ENCODE assay signal across 9 cellular contexts in genomic region chrX:107659768-107660167, GRCh38. TPM values are rescaled to one million over a fixed set of nuclear protein-coding genes. Genes with fewer than 3 reads are reported as not detected.
A peak's percentile ranks its signal among the peaks of the same experiment; 100 is the strongest.
DNase-seq lines count a peak whose midpoint lies in the region; ATAC-seq and TF ChIP-seq lines count a peak whose summit lies in the region.
"Had no signal": no experiment of that assay in that cellular context is flagged by ENCODE, and none has a peak within 500 bp of the region (broad histone marks: within the 10 kb centered on the region; RNA-seq: fewer than 3 reads in every experiment).

No MANE protein-coding gene starts in this region.

- H3K27me3 Mint-ChIP-seq in activated CD4-positive, alpha-beta T cell treated with anti-CD3 and anti-CD28 coated beads, Interleukin-2, amount 10 ng/mL, durations not matched to agents 24 days and 14 days: no peaks in the 10 kb centered on the region

- peaks cover 7% of the 10 kb centered on the region for H3K36me3 Mint-ChIP-seq in activated CD4-positive, alpha-beta T cell treated with anti-CD3 and anti-CD28 coated beads, Interleukin-2, amount 10 ng/mL, durations not matched to agents 24 days and 14 days (ENCODE audit: low read depth)

- H3K9ac ChIP-seq in MM.1S (ENCODE audit: low read length): no peak overlapping the region

- peak; percentile 70 for DNase-seq in activated CD4-positive, alpha-beta T cell treated with anti-CD3 and anti-CD28 coated beads, Interleukin-2, amount 10 ng/mL, durations not matched to agents 24 days and 14 days
- no peak for DNase-seq in activated CD4-positive, alpha-beta T cell treated with anti-CD3 and anti-CD28 coated beads, Interleukin-2, amount 50 U/mL, for 1 hour
- DNase-seq in MM.1S: peak; percentile 48
- no peak for DNase-seq in left ventricle myocardium inferior
- no peak for DNase-seq in testis
- DNase-seq in stimulated activated CD4-positive, alpha-beta T cell treated with anti-CD3 and anti-CD28 coated beads, Interleukin-2, amount 100 ng/mL, for 48 hours: no peak
- DNase-seq: activated T-cell treated with anti-CD3 and anti-CD28 coated beads, Interleukin-2, amount 50 U/mL, for 4 hours had no signal

- H3K4me1 ChIP-seq in MM.1S (ENCODE audit: low read length) (no peaks in the 10 kb centered on the region), left ventricle myocardium inferior (peaks cover 15% of the 10 kb centered on the region), testis (no peaks in the 10 kb centered on the region)

- H3K4me3 ChIP-seq in MM.1S (ENCODE audit: low read length) (no peak overlapping the region), left ventricle myocardium inferior (no peak overlapping the region), testis (no peak overlapping the region)

- peak; percentile 72 for TF ChIP-seq CTCF in MM.1S (IDR thresholded peaks at IDR 0.05; ENCODE audit: low read length)
- TF ChIP-seq CTCF in VCaP (conservative IDR thresholded peaks at IDR 0.05): peak; percentile 66
- peak; percentile 73 for TF ChIP-seq CTCF in left ventricle myocardium inferior (IDR thresholded peaks at IDR 0.05; ENCODE audit: borderline replicate concordance)
- peak; percentile 39 to 62 (median 61) for TF ChIP-seq CTCF in testis (IDR thresholded peaks at IDR 0.05)

- H3K79me2 ChIP-seq in MM.1S (ENCODE audit: low read length): no peaks in the 10 kb centered on the region

- H3K9me3 Mint-ChIP-seq in activated CD4-positive, alpha-beta T cell treated with anti-CD3 and anti-CD28 coated beads, Interleukin-2, amount 10 ng/mL, durations not matched to agents 24 days and 14 days: no peaks in the 10 kb centered on the region
- H3K9me3 Mint-ChIP-seq: activated T-cell treated with anti-CD3 and anti-CD28 coated beads, Interleukin-2, amount 50 U/mL, for 4 hours had no signal

- TF ChIP-seq POLR2A in testis (IDR thresholded peaks at IDR 0.05): no peak

- H3K4me3 Mint-ChIP-seq in activated CD4-positive, alpha-beta T cell treated with anti-CD3 and anti-CD28 coated beads, Interleukin-2, amount 10 ng/mL, durations not matched to agents 24 days and 14 days: no peak overlapping the region
- H3K4me3 Mint-ChIP-seq: activated T-cell treated with anti-CD3 and anti-CD28 coated beads, Interleukin-2, amount 50 U/mL, for 4 hours had no signal

- H3F3A ChIP-seq in MM.1S (ENCODE audit: insufficient read depth, low read length): no peaks in the 10 kb centered on the region

- no peak overlapping the region for H3K4me2 ChIP-seq in MM.1S (ENCODE audit: low read depth, low read length)

- no peaks in the 10 kb centered on the region for H4K20me1 ChIP-seq in MM.1S (ENCODE audit: insufficient read depth, low read length)

- H3K9me2 ChIP-seq in MM.1S (replicated peaks; ENCODE audit: insufficient read depth, low read length): no peaks in the 10 kb centered on the region

- no peak overlapping the region for H3K27ac Mint-ChIP-seq in activated CD4-positive, alpha-beta T cell treated with anti-CD3 and anti-CD28 coated beads, Interleukin-2, amount 10 ng/mL, durations not matched to agents 24 days and 14 days

- no peaks in the 10 kb centered on the region for H3K36me3 ChIP-seq in MM.1S (replicated peaks; ENCODE audit: insufficient read depth, low read length)
- no peaks in the 10 kb centered on the region for H3K36me3 ChIP-seq in left ventricle myocardium inferior
- no peaks in the 10 kb centered on the region for H3K36me3 ChIP-seq in testis (ENCODE audit: low read depth, missing control alignments)

- no peak for ATAC-seq in HG02870 (IDR thresholded peaks at IDR 0.05; ENCODE audit: unreplicated experiment)

- H2AFZ ChIP-seq in MM.1S (ENCODE audit: low read length): no peak overlapping the region

- H3K27me3 ChIP-seq in MM.1S (replicated peaks; ENCODE audit: insufficient read depth, low read length) (no peaks in the 10 kb centered on the region), left ventricle myocardium inferior (ENCODE audit: low read depth) (no peaks in the 10 kb centered on the region), testis (no peaks in the 10 kb centered on the region)

- WGBS in testis, 2 donors: 69 to 73% methylated on average over 1 of the region's 1 CpG

- H3K4me1 Mint-ChIP-seq in activated CD4-positive, alpha-beta T cell treated with anti-CD3 and anti-CD28 coated beads, Interleukin-2, amount 10 ng/mL, durations not matched to agents 24 days and 14 days: peaks cover 5% of the 10 kb centered on the region

- H3K27ac ChIP-seq in MM.1S (ENCODE audit: low read length) (no peak overlapping the region), VCaP (no peak overlapping the region), left ventricle myocardium inferior (replicated peaks) (no peak overlapping the region), testis (no peak overlapping the region)

- intact Hi-C loops in activated CD4-positive, alpha-beta T cell treated with anti-CD3 and anti-CD28 coated beads, Interleukin-2, amount 10 ng/mL, durations not matched to agents 24 days and 14 days (cut with micrococcal nuclease): loop anchor here (1.0 to 10.0 kb wide), 5 partner anchors 58 to 415 kb away; partner anchors contain the start of gene NCBP2L
- intact Hi-C loops in left ventricle myocardium inferior (cut with micrococcal nuclease) (loop anchor here (5.0 to 10.0 kb wide), 2 partner anchors 118 to 235 kb away; partner anchors contain the start of genes NCBP2L and TSC22D3), testis (cut with DNase I; ENCODE audit: low total_unique reads) (no loop called here)

- H3K9me3 ChIP-seq in MM.1S (replicated peaks; ENCODE audit: insufficient read depth, low read length) (no peaks in the 10 kb centered on the region), left ventricle myocardium inferior (replicated peaks) (no peaks in the 10 kb centered on the region), testis (no peaks in the 10 kb centered on the region)

RNA-seq across cellular contexts. Expression of gene PRPS1, which starts 31.5 kb away (rescaled TPM):
- total RNA-seq in activated CD4-positive, alpha-beta T cell treated with anti-CD3 and anti-CD28 coated beads, Interleukin-2, amount 10 ng/mL, durations not matched to agents 24 days and 14 days: 112 and 115 TPM in 2 replicates
- total RNA-seq in left ventricle myocardium inferior (22.1 TPM), testis (10 to 100 TPM; 38.7 to 39.3 TPM)
- polyA plus RNA-seq in testis (ENCODE audit: insufficient read depth, low read depth, low replicate concordance): 32.7 TPM

Comparison
In these comparisons a context has a peak if more than half of its experiments do, and no peak if none do; other contexts are left out.
1. DNase-seq: peak in activated CD4-positive, alpha-beta T cell treated with anti-CD3 and anti-CD28 coated beads, Interleukin-2, amount 10 ng/mL, durations not matched to agents 24 days and 14 days (single experiment) and MM.1S (single experiment); none in activated CD4-positive, alpha-beta T cell treated with anti-CD3 and anti-CD28 coated beads, Interleukin-2, amount 50 U/mL, for 1 hour (single experiment), left ventricle myocardium inferior (single experiment), testis (single experiment) and stimulated activated CD4-positive, alpha-beta T cell treated with anti-CD3 and anti-CD28 coated beads, Interleukin-2, amount 100 ng/mL, for 48 hours (0 of 2).
2. Peak in every context shown above with its lines, with median percentiles within 50 percentile points of each other: CTCF ChIP-seq.